ENCODE assay signal across 18 cellular contexts in genomic region chrX:55695227-55696018, GRCh38.
"Had no signal": no experiment of that assay in that cellular context is flagged by ENCODE, and none has a peak within 500 bp of the region (broad histone marks: within the 10 kb centered on the region; RNA-seq: fewer than 3 reads in every experiment).

No MANE protein-coding gene starts in this region.

- DNase-seq: activated B cell treated with CpG ODN at 0.5 μM for 24 hours, activated gamma-delta T cell treated with Interleukin-2 at 50 U/mL for 16 hours, activated T-cell treated with anti-CD3 and anti-CD28 coated beads for 4 hours, anterior cingulate cortex, foreskin keratinocyte, immature natural killer cell, left cardiac atrium, lower lobe of right lung, naive B cell, posterior cingulate gyrus, right cardiac atrium, small intestine, upper lobe of left lung had no signal

- H3K36me3 Mint-ChIP-seq: immature natural killer cell; naive B cell; stimulated activated memory B cell treated with anti-CD40 and anti-IgM and Interleukin-4, amounts not matched to agents 10 μg/mL and 1 μg/mL and 100 μg/mL, for 72 hours had no signal

- H3K4me1 Mint-ChIP-seq: activated B cell treated with CpG ODN at 0.5 μM for 24 hours; naive B cell; stimulated activated memory B cell treated with anti-CD40 and anti-IgM and Interleukin-4, amounts not matched to agents 10 μg/mL and 1 μg/mL and 100 μg/mL, for 72 hours had no signal

- H3K9me3 Mint-ChIP-seq: activated B cell treated with CpG ODN at 0.5 μM for 24 hours; stimulated activated memory B cell treated with anti-CD40 and anti-IgM and Interleukin-4, amounts not matched to agents 10 μg/mL and 1 μg/mL and 100 μg/mL, for 72 hours had no signal

- H3K9me3 ChIP-seq: lower lobe of right lung, suprapubic skin, upper lobe of left lung had no signal

- ATAC-seq: foreskin keratinocyte; left cardiac atrium; lower lobe of right lung; right cardiac atrium; Right ventricle myocardium inferior; stimulated activated memory B cell treated with anti-CD40 and anti-IgM and Interleukin-4, amounts not matched to agents 10 μg/mL and 1 μg/mL and 100 μg/mL, for 72 hours had no signal

- H3K4me1 ChIP-seq: foreskin keratinocyte, lower lobe of right lung, suprapubic skin, upper lobe of left lung had no signal

- H3K27me3 ChIP-seq: foreskin keratinocyte, suprapubic skin, upper lobe of left lung had no signal

- H3K36me3 ChIP-seq: lower lobe of right lung, suprapubic skin, upper lobe of left lung had no signal

- H3K27ac ChIP-seq: foreskin keratinocyte, lower lobe of right lung, SK-N-MC, suprapubic skin, upper lobe of left lung had no signal

- H3K27ac Mint-ChIP-seq: activated B cell treated with CpG ODN at 0.5 μM for 24 hours; immature natural killer cell; naive B cell; stimulated activated memory B cell treated with anti-CD40 and anti-IgM and Interleukin-4, amounts not matched to agents 10 μg/mL and 1 μg/mL and 100 μg/mL, for 72 hours; T-helper 1 cell treated with Interleukin-12 subunit alpha and Interleukin-12 subunit beta and Interleukin-4 antibody, amounts not matched to agents 30 μg/mL and 1 μg/mL, for 36 hours had no signal

- H3K27me3 Mint-ChIP-seq: activated B cell treated with CpG ODN at 0.5 μM for 24 hours; stimulated activated memory B cell treated with anti-CD40 and anti-IgM and Interleukin-4, amounts not matched to agents 10 μg/mL and 1 μg/mL and 100 μg/mL, for 72 hours had no signal

- H3K4me3 Mint-ChIP-seq: activated B cell treated with CpG ODN at 0.5 μM for 24 hours; immature natural killer cell; naive B cell; stimulated activated memory B cell treated with anti-CD40 and anti-IgM and Interleukin-4, amounts not matched to agents 10 μg/mL and 1 μg/mL and 100 μg/mL, for 72 hours; T-helper 1 cell treated with Interleukin-12 subunit alpha and Interleukin-12 subunit beta and Interleukin-4 antibody, amounts not matched to agents 30 μg/mL and 1 μg/mL, for 36 hours had no signal

- H3K4me3 ChIP-seq: lower lobe of right lung, SK-N-MC, suprapubic skin, upper lobe of left lung had no signal
